In genomic region chr17:34251186-34251585, GRCh38 we compare ENCODE assay signal across 1 cellular context.
TF ChIP-seq lines count a peak whose summit lies in the region.

No MANE protein-coding gene starts in this region.

TF ChIP-seq in SK-N-SH treated with all-trans-retinoic acid at 6 μM for 48 hours, 23 proteins besides CTCF, POLR2A, EP300 and RAD21 (continued from another document):
- TF ChIP-seq, protein P1, sequence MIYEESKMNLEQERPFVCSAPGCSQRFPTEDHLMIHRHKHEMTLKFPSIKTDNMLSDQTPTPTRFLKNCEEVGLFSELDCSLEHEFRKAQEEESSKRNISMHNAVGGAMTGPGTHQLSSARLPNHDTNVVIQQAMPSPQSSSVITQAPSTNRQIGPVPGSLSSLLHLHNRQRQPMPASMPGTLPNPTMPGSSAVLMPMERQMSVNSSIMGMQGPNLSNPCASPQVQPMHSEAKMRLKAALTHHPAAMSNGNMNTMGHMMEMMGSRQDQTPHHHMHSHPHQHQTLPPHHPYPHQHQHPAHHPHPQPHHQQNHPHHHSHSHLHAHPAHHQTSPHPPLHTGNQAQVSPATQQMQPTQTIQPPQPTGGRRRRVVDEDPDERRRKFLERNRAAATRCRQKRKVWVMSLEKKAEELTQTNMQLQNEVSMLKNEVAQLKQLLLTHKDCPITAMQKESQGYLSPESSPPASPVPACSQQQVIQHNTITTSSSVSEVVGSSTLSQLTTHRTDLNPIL (CRISPR knock-in tag; IDR thresholded peaks at IDR 0.05; ENCODE audit: low read depth): no peak
- no peak for TF ChIP-seq CSRNP3 (CRISPR knock-in tag; IDR thresholded peaks at IDR 0.05)
